1 cellular context compared by ENCODE assay signal in genomic region chr6:100078509-100078908, GRCh38.
TF ChIP-seq lines count a peak whose summit lies in the region.

No MANE protein-coding gene starts in this region.

TF ChIP-seq in GM23338, 12 proteins besides CTCF, POLR2A, EP300 and RAD21 (continued from another document):
- TF ChIP-seq REST (IDR thresholded peaks at IDR 0.05; ENCODE audit: unreplicated experiment) (no peak), NANOG (IDR thresholded peaks at IDR 0.05; ENCODE audit: borderline replicate concordance) (no peak), ZNF331 (CRISPR knock-in tag; IDR thresholded peaks at IDR 0.05; ENCODE audit: low read depth) (no peak), ZNF114 (CRISPR knock-in tag; IDR thresholded peaks at IDR 0.05) (no peak), JUNB (IDR thresholded peaks at IDR 0.05; ENCODE audit: unreplicated experiment) (no peak), CREB1 (CRISPR knock-in tag; IDR thresholded peaks at IDR 0.05; ENCODE audit: low read depth) (no peak), EZH2 (IDR thresholded peaks at IDR 0.05; ENCODE audit: low read depth, unreplicated experiment) (no peak), ZNF462 (CRISPR knock-in tag; IDR thresholded peaks at IDR 0.05) (no peak), STAT1 (IDR thresholded peaks at IDR 0.05; ENCODE audit: unreplicated experiment) (no peak)
- TF ChIP-seq, protein P1, sequence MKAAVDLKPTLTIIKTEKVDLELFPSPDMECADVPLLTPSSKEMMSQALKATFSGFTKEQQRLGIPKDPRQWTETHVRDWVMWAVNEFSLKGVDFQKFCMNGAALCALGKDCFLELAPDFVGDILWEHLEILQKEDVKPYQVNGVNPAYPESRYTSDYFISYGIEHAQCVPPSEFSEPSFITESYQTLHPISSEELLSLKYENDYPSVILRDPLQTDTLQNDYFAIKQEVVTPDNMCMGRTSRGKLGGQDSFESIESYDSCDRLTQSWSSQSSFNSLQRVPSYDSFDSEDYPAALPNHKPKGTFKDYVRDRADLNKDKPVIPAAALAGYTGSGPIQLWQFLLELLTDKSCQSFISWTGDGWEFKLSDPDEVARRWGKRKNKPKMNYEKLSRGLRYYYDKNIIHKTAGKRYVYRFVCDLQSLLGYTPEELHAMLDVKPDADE (IDR thresholded peaks at IDR 0.05): no peak
